Comparison of ENCODE assay signal across 8 cellular contexts in genomic region chr9:113062932-113063310, GRCh38. TPM values are rescaled to one million over a fixed set of nuclear protein-coding genes. Genes with fewer than 3 reads are reported as not detected.
DNase-seq lines count a peak whose midpoint lies in the region; ATAC-seq and TF ChIP-seq lines count a peak whose summit lies in the region.
"Not testable (repeated sequence)": the region's sequence is repeated elsewhere in the genome, so short reads cannot be mapped to it uniquely, and the experiment has no call there.
"Had no signal": no experiment of that assay in that cellular context is flagged by ENCODE, and none has a peak within 500 bp of the region (broad histone marks: within the 10 kb centered on the region; RNA-seq: fewer than 3 reads in every experiment).

No MANE protein-coding gene starts in this region.

- H3K27me3 Mint-ChIP-seq in activated CD4-positive, alpha-beta T cell treated with anti-CD3 and anti-CD28 coated beads, Interleukin-2, amount 10 ng/mL, durations not matched to agents 7 days and 5 days; osteocyte (ENCODE audit: unreplicated experiment); stimulated activated naive CD8-positive, alpha-beta T cell treated with anti-CD3 and anti-CD28 coated beads, Interleukin-15, amount 100 ng/mL, for 72 hours: not testable (repeated sequence)
- H3K27me3 Mint-ChIP-seq in activated T-cell treated with anti-CD3 and anti-CD28 coated beads, Interleukin-2, amount 50 U/mL, for 24 hours: peaks cover 16% of the 10 kb centered on the region
- peaks cover 11% of the 10 kb centered on the region for H3K27me3 Mint-ChIP-seq in central memory CD8-positive, alpha-beta T cell

- H3K9me3 ChIP-seq in right atrium auricular region: peaks cover 3 to 28% of the 10 kb centered on the region in 2 donors

- TF ChIP-seq CTCF in right atrium auricular region (IDR thresholded peaks at IDR 0.05); osteocyte (IDR thresholded peaks at IDR 0.05): not testable (repeated sequence)

- not testable (repeated sequence) for H3K36me3 Mint-ChIP-seq in activated CD4-positive, alpha-beta T cell treated with anti-CD3 and anti-CD28 coated beads, Interleukin-2, amount 10 ng/mL, durations not matched to agents 7 days and 5 days (ENCODE audit: low read depth); activated T-cell treated with anti-CD3 and anti-CD28 coated beads, Interleukin-2, amount 50 U/mL, for 24 hours (ENCODE audit: low read depth); central memory CD8-positive, alpha-beta T cell (ENCODE audit: insufficient read depth); osteocyte (ENCODE audit: unreplicated experiment)

- not testable (repeated sequence) for H3K4me3 ChIP-seq in right atrium auricular region

- not testable (repeated sequence) for H3K4me1 Mint-ChIP-seq in activated CD4-positive, alpha-beta T cell treated with anti-CD3 and anti-CD28 coated beads, Interleukin-2, amount 10 ng/mL, durations not matched to agents 7 days and 5 days; activated T-cell treated with anti-CD3 and anti-CD28 coated beads, Interleukin-2, amount 50 U/mL, for 24 hours (ENCODE audit: low read depth); central memory CD8-positive, alpha-beta T cell; osteocyte (ENCODE audit: unreplicated experiment); stimulated activated naive CD8-positive, alpha-beta T cell treated with anti-CD3 and anti-CD28 coated beads, Interleukin-15, amount 100 ng/mL, for 72 hours

- CTCF ChIA-PET in activated CD4-positive, alpha-beta T cell treated with anti-CD3 and anti-CD28 coated beads, Interleukin-2, amount 10 ng/mL, durations not matched to agents 7 days and 5 days (lab: Charles Lee): not testable (repeated sequence)

- not testable (repeated sequence) for H3K4me1 ChIP-seq in right atrium auricular region

- not testable (repeated sequence) for H3K27ac Mint-ChIP-seq in activated CD4-positive, alpha-beta T cell treated with anti-CD3 and anti-CD28 coated beads, Interleukin-2, amount 10 ng/mL, durations not matched to agents 7 days and 5 days; activated T-cell treated with anti-CD3 and anti-CD28 coated beads, Interleukin-2, amount 50 U/mL, for 24 hours; central memory CD8-positive, alpha-beta T cell (ENCODE audit: low read depth); osteocyte (ENCODE audit: unreplicated experiment); stimulated activated naive CD8-positive, alpha-beta T cell treated with anti-CD3 and anti-CD28 coated beads, Interleukin-15, amount 100 ng/mL, for 72 hours

- H3K4me3 Mint-ChIP-seq in activated CD4-positive, alpha-beta T cell treated with anti-CD3 and anti-CD28 coated beads, Interleukin-2, amount 10 ng/mL, durations not matched to agents 7 days and 5 days; activated T-cell treated with anti-CD3 and anti-CD28 coated beads, Interleukin-2, amount 50 U/mL, for 24 hours; central memory CD8-positive, alpha-beta T cell; osteocyte (ENCODE audit: unreplicated experiment); stimulated activated naive CD8-positive, alpha-beta T cell treated with anti-CD3 and anti-CD28 coated beads, Interleukin-15, amount 100 ng/mL, for 72 hours: not testable (repeated sequence)

- DNase-seq in NCI-H82 (lab: John Stamatoyannopoulos, UW) (peak; percentile 24), right atrium auricular region (ENCODE audit: low spot score) (peak; percentile 67), osteocyte (ENCODE audit: extremely low spot score, unreplicated experiment) (peak; percentile 87)
- peak; percentile 8 for DNase-seq in activated CD4-positive, alpha-beta T cell treated with anti-CD3 and anti-CD28 coated beads, Interleukin-2, amount 10 ng/mL, durations not matched to agents 7 days and 5 days
- DNase-seq in activated T-cell treated with anti-CD3 and anti-CD28 coated beads, Interleukin-2, amount 50 U/mL, for 24 hours: peak; percentile 29
- DNase-seq in central memory CD8-positive, alpha-beta T cell (ENCODE audit: low spot score in 2 of 2): peak; percentile 14 to 29
- DNase-seq in stimulated activated naive CD8-positive, alpha-beta T cell treated with anti-CD3 and anti-CD28 coated beads, Interleukin-15, amount 100 ng/mL, for 72 hours: peak; percentile 14 to 22

- H3K27me3 ChIP-seq in right atrium auricular region: not testable (repeated sequence)

- H3K9me3 Mint-ChIP-seq in activated CD4-positive, alpha-beta T cell treated with anti-CD3 and anti-CD28 coated beads, Interleukin-2, amount 10 ng/mL, durations not matched to agents 7 days and 5 days: peaks cover 10% of the 10 kb centered on the region
- peaks cover 11% of the 10 kb centered on the region for H3K9me3 Mint-ChIP-seq in activated T-cell treated with anti-CD3 and anti-CD28 coated beads, Interleukin-2, amount 50 U/mL, for 24 hours
- not testable (repeated sequence) for H3K9me3 Mint-ChIP-seq in central memory CD8-positive, alpha-beta T cell; osteocyte (ENCODE audit: unreplicated experiment)
- peaks cover 0 to 12% of the 10 kb centered on the region in 2 donors for H3K9me3 Mint-ChIP-seq in stimulated activated naive CD8-positive, alpha-beta T cell treated with anti-CD3 and anti-CD28 coated beads, Interleukin-15, amount 100 ng/mL, for 72 hours

- POLR2A ChIA-PET in activated CD4-positive, alpha-beta T cell treated with anti-CD3 and anti-CD28 coated beads, Interleukin-2, amount 10 ng/mL, durations not matched to agents 7 days and 5 days (lab: Charles Lee): not testable (repeated sequence)

- ATAC-seq in central memory CD8-positive, alpha-beta T cell (replicated peaks; ENCODE audit: extremely low read depth, poor library complexity, severe bottlenecking); stimulated activated naive CD8-positive, alpha-beta T cell treated with anti-CD3 and anti-CD28 coated beads, Interleukin-15, amount 100 ng/mL, for 72 hours: not testable (repeated sequence)

- not testable (repeated sequence) for H3K36me3 ChIP-seq in right atrium auricular region

- H3K27ac ChIP-seq in right atrium auricular region: not testable (repeated sequence)

RNA-seq across cellular contexts. Expression of gene ZFP37, which starts 6.4 kb away (rescaled TPM):
- total RNA-seq in activated CD4-positive, alpha-beta T cell treated with anti-CD3 and anti-CD28 coated beads, Interleukin-2, amount 10 ng/mL, durations not matched to agents 7 days and 5 days: under 1 TPM; 0.45 to 0.52 TPM
- total RNA-seq in right atrium auricular region (1 to 10 TPM; 1.0 to 2.2 TPM), osteocyte (5.9 and 7.0 TPM in 2 replicates)
- total RNA-seq: Caco-2 had no signal

RNA-seq across cellular contexts. Expression of gene ZNF883, which starts 50.9 kb away (rescaled TPM):
- under 1 TPM; 0.35 to 0.42 TPM for total RNA-seq in activated CD4-positive, alpha-beta T cell treated with anti-CD3 and anti-CD28 coated beads, Interleukin-2, amount 10 ng/mL, durations not matched to agents 7 days and 5 days
- total RNA-seq in right atrium auricular region: 1 to 10 TPM; 3.8 to 4.1 TPM
- total RNA-seq in osteocyte: 6.4 and 7.3 TPM in 2 replicates
- total RNA-seq: Caco-2 had no signal

Comparison
In these comparisons a context has a peak if more than half of its experiments do, and no peak if none do; other contexts are left out.
1. DNase-seq: peak in every context shown above with its lines; median percentile 87 in osteocyte; 67 in right atrium auricular region; 29 in activated T-cell treated with anti-CD3 and anti-CD28 coated beads, Interleukin-2, amount 50 U/mL, for 24 hours; 24 in NCI-H82; 22 in central memory CD8-positive, alpha-beta T cell; 18 in stimulated activated naive CD8-positive, alpha-beta T cell treated with anti-CD3 and anti-CD28 coated beads, Interleukin-15, amount 100 ng/mL, for 72 hours; 8 in activated CD4-positive, alpha-beta T cell treated with anti-CD3 and anti-CD28 coated beads, Interleukin-2, amount 10 ng/mL, durations not matched to agents 7 days and 5 days.